ENCODE assay signal across 1 cellular context in genomic region chr4:57053508-57053907, GRCh38.
TF ChIP-seq lines count a peak whose summit lies in the region.

No MANE protein-coding gene starts in this region.

TF ChIP-seq in IMR-90, 13 proteins besides CTCF, POLR2A, EP300 and RAD21 (continued from another document):
- TF ChIP-seq ELK1 (IDR thresholded peaks at IDR 0.05; ENCODE audit: borderline replicate concordance, low read depth, low read length), result no peak
- no peak for TF ChIP-seq MXI1 (IDR thresholded peaks at IDR 0.05; ENCODE audit: borderline replicate concordance, low read depth, low read length)
- no peak for TF ChIP-seq RFX5 (IDR thresholded peaks at IDR 0.05; ENCODE audit: low read depth, low read length)
- TF ChIP-seq CHD1 (IDR thresholded peaks at IDR 0.05; ENCODE audit: low read depth, low read length), result no peak
- 0 out of 2 replicates have a peak, but pooled peaks have one; percentile 32 for TF ChIP-seq USF2 (IDR thresholded peaks at IDR 0.05; ENCODE audit: low read depth, low read length)
- no peak for TF ChIP-seq SMC3 (IDR thresholded peaks at IDR 0.05; ENCODE audit: low read depth, low read length)
- TF ChIP-seq FOS (IDR thresholded peaks at IDR 0.05; ENCODE audit: low read depth, low read length), result peak; percentile 55
